In the genomic region with DNA sequence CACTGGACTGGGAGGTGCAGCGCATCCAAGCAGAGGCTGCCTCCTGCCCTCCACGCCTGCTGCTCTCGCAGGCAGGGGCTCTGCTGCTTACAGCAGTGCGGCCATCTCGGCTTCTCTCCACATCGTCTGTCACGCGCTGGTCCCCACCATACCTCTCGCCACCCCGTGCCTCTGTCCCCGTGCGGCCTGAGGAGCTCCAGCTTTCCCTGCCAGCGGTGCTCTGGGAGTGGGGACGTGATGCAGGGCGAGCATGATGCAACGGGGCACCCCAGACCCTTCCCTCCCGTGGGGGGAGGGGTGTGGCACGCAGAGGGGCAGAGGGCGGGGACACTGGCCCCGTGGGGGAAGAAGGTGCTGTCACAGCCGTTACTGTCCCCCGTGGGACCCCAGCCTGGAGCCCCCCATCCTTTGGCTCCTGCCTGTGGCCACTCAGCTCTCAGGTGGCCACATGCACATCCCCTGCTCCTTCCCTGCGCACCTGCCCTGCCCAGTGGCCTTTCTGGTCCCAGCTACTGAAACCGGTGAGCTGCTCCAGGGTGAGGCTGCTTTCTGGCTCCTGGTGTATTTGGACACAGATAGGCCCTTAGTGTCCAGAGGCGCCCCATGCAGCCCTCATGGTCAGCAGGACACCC, we compare ENCODE assay signal across 15 cellular contexts. TPM values are rescaled to one million over a fixed set of nuclear protein-coding genes. Genes with fewer than 3 reads are reported as not detected.
DNase-seq lines count a peak whose midpoint lies in the region; ATAC-seq, FAIRE-seq and TF ChIP-seq lines count a peak whose summit lies in the region.
"Had no signal": no experiment of that assay in that cellular context is flagged by ENCODE, and none has a peak within 500 bp of the region (broad histone marks: within the 10 kb centered on the region; RNA-seq: fewer than 3 reads in every experiment).

No MANE protein-coding gene starts in this region.

- no peak for TF ChIP-seq CTCF in Calu3 (IDR thresholded peaks at IDR 0.05; ENCODE audit: unreplicated experiment)
- no peak for TF ChIP-seq CTCF in RWPE2 (IDR thresholded peaks at IDR 0.05; ENCODE audit: poor library complexity, severe bottlenecking)
- no peak for TF ChIP-seq CTCF in kidney (IDR thresholded peaks at IDR 0.05; ENCODE audit: borderline replicate concordance, extremely low read depth, insufficient read depth)
- TF ChIP-seq CTCF in sigmoid colon (IDR thresholded peaks at IDR 0.05), result no peak

- FAIRE-seq in kidney (lab: Jason Lieb, UNC), result no peak

- H3K4me1 Mint-ChIP-seq in Calu3 (ENCODE audit: low read depth, unreplicated experiment), result peaks cover 15% of the 10 kb centered on the region
- H3K4me1 Mint-ChIP-seq in activated CD4-positive, alpha-beta T cell treated with anti-CD3 and anti-CD28 coated beads, Interleukin-2, amount 10 ng/mL, durations not matched to agents 24 days and 14 days, result peaks cover 2% of the 10 kb centered on the region

- H3K27ac ChIP-seq in RWPE2 (ENCODE audit: poor library complexity, severe bottlenecking), result no peak overlapping the region
- H3K27ac ChIP-seq in kidney (ENCODE audit: low read depth in 2 of 2, low read length in 2 of 2), result no peak overlapping the region
- H3K27ac ChIP-seq in sigmoid colon, result no peak overlapping the region
- H3K27ac ChIP-seq: HL-60, SJSA1 had no signal

- BruUV-seq in Calu3 (replicated peaks; lab: Mats Ljungman, UMichigan), result no TSS peak

- H3K27me3 Mint-ChIP-seq in Calu3 (ENCODE audit: unreplicated experiment), result no peaks in the 10 kb centered on the region
- H3K27me3 Mint-ChIP-seq in activated CD4-positive, alpha-beta T cell treated with anti-CD3 and anti-CD28 coated beads, Interleukin-2, amount 10 ng/mL, durations not matched to agents 24 days and 14 days, result no peaks in the 10 kb centered on the region

- H3K27me3 ChIP-seq in RWPE2 (ENCODE audit: insufficient read depth, poor library complexity, severe bottlenecking) (no peaks in the 10 kb centered on the region), sigmoid colon (no peaks in the 10 kb centered on the region)
- H3K27me3 ChIP-seq: SJSA1 had no signal

- intact Hi-C loops in Calu3 (cut with micrococcal nuclease; ENCODE audit: unreplicated experiment) (no loop called here), kidney (cut with DNase I) (no loop called here), sigmoid colon (cut with DNase I) (no loop called here)
- intact Hi-C loops in activated CD4-positive, alpha-beta T cell treated with anti-CD3 and anti-CD28 coated beads, Interleukin-2, amount 10 ng/mL, durations not matched to agents 24 days and 14 days (cut with micrococcal nuclease), result no loop called here

- CTCF ChIA-PET in Calu3 (lab: Charles Lee), result no interaction called here

- DNase-seq in Calu3 (no peak), RWPE2 (ENCODE audit: low spot score) (peak; percentile 60), kidney (peak; percentile 51), sigmoid colon (peak; percentile 60), A172 (ENCODE audit: low spot score) (no peak)
- no peak for DNase-seq in activated CD4-positive, alpha-beta T cell treated with anti-CD3 and anti-CD28 coated beads, Interleukin-2, amount 10 ng/mL, durations not matched to agents 24 days and 14 days
- DNase-seq: HCEC 1CT, KG1, NCI-H1092 treated with DMSO at 0.1 percent for 48 hours, NCI-H1694, NCI-H345, NCI-H526 treated with DMSO at 0.1 percent for 48 hours had no signal

- no peaks in the 10 kb centered on the region for H3K4me1 ChIP-seq in RWPE2 (ENCODE audit: insufficient read depth, poor library complexity, severe bottlenecking)
- H3K4me1 ChIP-seq in kidney (ENCODE audit: control insufficient read depth in 1 of 2, insufficient read depth in 1 of 2, low read depth in 1 of 2, low read length in 2 of 2), result peaks cover 12 to 31% of the 10 kb centered on the region in 2 donors
- H3K4me1 ChIP-seq in sigmoid colon, result peaks cover 0 to 43% (median 30%) of the 10 kb centered on the region in 4 donors
- H3K4me1 ChIP-seq: SJSA1 had no signal

- ATAC-seq in RWPE2 (ENCODE audit: low read depth), result no peak
- no peak for ATAC-seq in GM21717 (IDR thresholded peaks at IDR 0.05; ENCODE audit: unreplicated experiment)

- no peak for TF ChIP-seq EP300 in sigmoid colon (IDR thresholded peaks at IDR 0.05)

- no peak overlapping the region for H3K9ac ChIP-seq in kidney (ENCODE audit: low read length in 2 of 2)

- TF ChIP-seq POLR2A in sigmoid colon (IDR thresholded peaks at IDR 0.05), result no peak

- H3K36me3 ChIP-seq in RWPE2 (ENCODE audit: low read depth), result peaks cover 24% of the 10 kb centered on the region
- H3K36me3 ChIP-seq in kidney (ENCODE audit: control insufficient read depth in 1 of 2, insufficient read depth in 2 of 2, low read length in 2 of 2), result peaks cover 4 to 16% of the 10 kb centered on the region in 2 donors
- peaks cover 26 to 38% (median 29%) of the 10 kb centered on the region in 4 donors for H3K36me3 ChIP-seq in sigmoid colon

- H3K9me3 ChIP-seq in RWPE2 (ENCODE audit: severe bottlenecking) (no peaks in the 10 kb centered on the region), kidney (ENCODE audit: control insufficient read depth in 1 of 2, low read length in 2 of 2) (no peaks in the 10 kb centered on the region), sigmoid colon (no peaks in the 10 kb centered on the region)
- H3K9me3 ChIP-seq: SJSA1 had no signal

- no peak overlapping the region for H3K4me3 ChIP-seq in RWPE2 (ENCODE audit: severe bottlenecking)
- no peak overlapping the region for H3K4me3 ChIP-seq in kidney (ENCODE audit: low read length in 2 of 2)
- no peak overlapping the region for H3K4me3 ChIP-seq in sigmoid colon
- H3K4me3 ChIP-seq: SJSA1 had no signal

- WGBS in sigmoid colon, 2 donors, result 80 to 87% methylated on average over 25 of the region's 25 CpGs

- H3K4me3 Mint-ChIP-seq in Calu3 (ENCODE audit: low read depth, unreplicated experiment), result no peak overlapping the region
- no peak overlapping the region for H3K4me3 Mint-ChIP-seq in activated CD4-positive, alpha-beta T cell treated with anti-CD3 and anti-CD28 coated beads, Interleukin-2, amount 10 ng/mL, durations not matched to agents 24 days and 14 days

- H3K9me3 Mint-ChIP-seq in Calu3 (ENCODE audit: low read depth, unreplicated experiment), result no peaks in the 10 kb centered on the region
- H3K9me3 Mint-ChIP-seq in activated CD4-positive, alpha-beta T cell treated with anti-CD3 and anti-CD28 coated beads, Interleukin-2, amount 10 ng/mL, durations not matched to agents 24 days and 14 days, result no peaks in the 10 kb centered on the region

- peak overlapping the region; percentile 39 for H3K27ac Mint-ChIP-seq in Calu3 (ENCODE audit: unreplicated experiment)
- H3K27ac Mint-ChIP-seq in activated CD4-positive, alpha-beta T cell treated with anti-CD3 and anti-CD28 coated beads, Interleukin-2, amount 10 ng/mL, durations not matched to agents 24 days and 14 days, result no peak overlapping the region

- H3K36me3 Mint-ChIP-seq in Calu3 (ENCODE audit: insufficient read depth, unreplicated experiment), result peaks cover 89% of the 10 kb centered on the region
- peaks cover 15% of the 10 kb centered on the region for H3K36me3 Mint-ChIP-seq in activated CD4-positive, alpha-beta T cell treated with anti-CD3 and anti-CD28 coated beads, Interleukin-2, amount 10 ng/mL, durations not matched to agents 24 days and 14 days (ENCODE audit: low read depth)

RNA-seq across cellular contexts. Expression of gene GET4, which starts 9.0 kb away (rescaled TPM):
- 145 and 167 TPM in 2 replicates for total RNA-seq in Calu3 (2022)
- total RNA-seq in kidney, result 44.8 TPM
- polyA plus RNA-seq in kidney (ENCODE audit: insufficient read depth, low read depth, low replicate concordance), result 80.8 TPM
- 10 to 100 TPM; 20.3 to 32.4 (median 25.4) TPM for total RNA-seq in sigmoid colon
- 10 to 100 TPM; 25.8 to 51.4 (median 31.2) TPM for polyA plus RNA-seq in sigmoid colon
- total RNA-seq in A172 (2014; rRNA removed; shearing (Covaris generic)), result 55.3 and 56.3 TPM in 2 replicates
- 35.8 and 41.0 TPM in 2 replicates for total RNA-seq in activated CD4-positive, alpha-beta T cell treated with anti-CD3 and anti-CD28 coated beads, Interleukin-2, amount 10 ng/mL, durations not matched to agents 24 days and 14 days

RNA-seq across cellular contexts. Expression of gene SUN1, which starts 53.1 kb away (rescaled TPM):
- total RNA-seq in Calu3 (2022) (218 and 252 TPM in 2 replicates), kidney (168 TPM), sigmoid colon (100 to 1,000 TPM; 108 to 130 (median 119) TPM)
- polyA plus RNA-seq in kidney (ENCODE audit: insufficient read depth, low read depth, low replicate concordance) (40.4 TPM), sigmoid colon (10 to 100 TPM; 23.4 to 71.0 (median 30.1) TPM)
- total RNA-seq in A172 (2014; rRNA removed; shearing (Covaris generic)), result 103 and 123 TPM in 2 replicates
- total RNA-seq in activated CD4-positive, alpha-beta T cell treated with anti-CD3 and anti-CD28 coated beads, Interleukin-2, amount 10 ng/mL, durations not matched to agents 24 days and 14 days, result 85.8 and 90.3 TPM in 2 replicates

Comparison
In these comparisons a context has a peak if more than half of its experiments do, and no peak if none do; other contexts are left out.
1. DNase-seq: peak in RWPE2 (single experiment), kidney (single experiment) and sigmoid colon (single experiment); none in Calu3 (single experiment), A172 (single experiment) and activated CD4-positive, alpha-beta T cell treated with anti-CD3 and anti-CD28 coated beads, Interleukin-2, amount 10 ng/mL, durations not matched to agents 24 days and 14 days (single experiment).